In the genomic region with DNA sequence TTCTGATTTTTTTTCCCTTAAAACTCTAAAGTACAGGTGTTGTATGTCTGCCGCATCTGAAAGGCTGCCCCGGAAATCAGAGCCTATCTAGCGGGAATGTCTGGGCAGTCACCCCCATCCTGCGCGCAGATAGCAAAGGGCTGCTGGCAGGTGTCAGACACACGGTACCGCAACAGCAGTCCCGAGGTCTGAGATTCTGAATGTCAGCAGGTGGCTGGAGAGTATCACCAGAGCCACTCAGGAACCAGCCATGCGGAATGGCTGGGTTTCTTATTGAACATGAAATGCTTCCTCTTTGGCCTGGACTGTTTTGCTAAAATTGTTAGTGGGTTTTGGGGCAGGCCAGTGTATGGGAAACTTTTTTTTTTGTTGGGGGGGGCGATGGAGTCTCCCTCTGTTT, we compare ENCODE assay signal across 8 cellular contexts. TPM values are rescaled to one million over a fixed set of nuclear protein-coding genes. Genes with fewer than 3 reads are reported as not detected.
DNase-seq lines count a peak whose midpoint lies in the region; ATAC-seq, FAIRE-seq and TF ChIP-seq lines count a peak whose summit lies in the region.

No MANE protein-coding gene starts in this region.

- TF ChIP-seq RAD21 in HepG2 (CRISPR knock-in tag; IDR thresholded peaks at IDR 0.05): no peak

- POLR2A ChIA-PET in HepG2 (lab: Yijun Ruan, JAX): no interaction called here

- H3K27ac ChIP-seq in GM23338 (ENCODE audit: low read depth) (peak overlapping the region; percentile 50; the same call in 1 of the 2 replicates), HepG2 (ENCODE audit: extremely low read length, insufficient read depth, low read length) (no peak overlapping the region), caudate nucleus (ENCODE audit: low read depth, low read length) (no peak overlapping the region)

- H3K27me3 ChIP-seq in GM23338 (ENCODE audit: insufficient read depth): no peaks in the 10 kb centered on the region
- H3K27me3 ChIP-seq in HepG2 (ENCODE audit: control insufficient read depth in 1 of 2, insufficient read depth in 2 of 2, low read length in 2 of 2): no peaks in the 10 kb centered on the region

- H3K9me3 Mint-ChIP-seq in GM23338: no peaks in the 10 kb centered on the region
- H3K9me3 Mint-ChIP-seq in activated T-helper 2 cell treated with anti-CD3 and anti-CD28 coated beads, Interferon-gamma antibody, Interleukin-2, Interleukin-4, amounts not matched to agents 10 μg/mL and 5 μg/mL and 100 μg/mL, durations not matched to agents 14 hours and 24 hours and 36 hours: no peaks in the 10 kb centered on the region

- BruUV-seq in HepG2 (replicated peaks; lab: Mats Ljungman, UMichigan): no TSS peak

- FAIRE-seq in GM12892 (lab: Jason Lieb, UNC) (peak; percentile 81), HepG2 (lab: Jason Lieb, UNC) (no peak)

- DNase-seq in GM12892 (ENCODE audit: insufficient read length) (peak; percentile 83), GM23338 (ENCODE audit: low spot score) (no peak), NCI-H2171 (lab: John Stamatoyannopoulos, UW) (peak; percentile 32), left ventricle myocardium superior (peak; percentile 70), HepG2 (ENCODE audit: low spot score) (no peak), caudate nucleus (lab: John Stamatoyannopoulos, UW) (no peak), NK-92 (lab: John Stamatoyannopoulos, UW; ENCODE audit: unreplicated experiment) (no peak)
- no peak for DNase-seq in activated T-helper 2 cell treated with anti-CD3 and anti-CD28 coated beads, Interferon-gamma antibody, Interleukin-2, Interleukin-4, amounts not matched to agents 10 μg/mL and 5 μg/mL and 100 μg/mL, durations not matched to agents 14 hours and 24 hours and 36 hours (ENCODE audit: low spot score)

- no peak for TF ChIP-seq EP300 in HepG2 (IDR thresholded peaks at IDR 0.05; ENCODE audit: low read depth in 2 of 2, low read length in 2 of 2)
- TF ChIP-seq EP300 in HepG2 (CRISPR knock-in tag; IDR thresholded peaks at IDR 0.05; ENCODE audit: borderline replicate concordance): no peak

- no peak overlapping the region for H2AFZ ChIP-seq in GM23338
- no peak overlapping the region for H2AFZ ChIP-seq in HepG2 (ENCODE audit: low read length)

- ATAC-seq in GM23338 (no peak), left ventricle myocardium superior (peak; percentile 69), HepG2 (no peak)

- no peak overlapping the region for H3K4me3 Mint-ChIP-seq in GM23338
- H3K4me3 Mint-ChIP-seq in activated T-helper 2 cell treated with anti-CD3 and anti-CD28 coated beads, Interferon-gamma antibody, Interleukin-2, Interleukin-4, amounts not matched to agents 10 μg/mL and 5 μg/mL and 100 μg/mL, durations not matched to agents 14 hours and 24 hours and 36 hours (ENCODE audit: low read depth): no peak overlapping the region

- H3K9ac ChIP-seq in HepG2 (ENCODE audit: insufficient read depth, low read depth, low read length): no peak overlapping the region

- TF ChIP-seq POLR2A in GM12892 (IDR thresholded peaks at IDR 0.05; ENCODE audit: low read depth, low read length): no peak
- no peak for TF ChIP-seq POLR2A in HepG2 (IDR thresholded peaks at IDR 0.05; ENCODE audit: insufficient read depth in 1 of 2, low read depth in 2 of 2, low read length in 2 of 2)

- H3K4me1 Mint-ChIP-seq in GM23338: peaks cover 11% of the 10 kb centered on the region
- peaks cover 9% of the 10 kb centered on the region for H3K4me1 Mint-ChIP-seq in activated T-helper 2 cell treated with anti-CD3 and anti-CD28 coated beads, Interferon-gamma antibody, Interleukin-2, Interleukin-4, amounts not matched to agents 10 μg/mL and 5 μg/mL and 100 μg/mL, durations not matched to agents 14 hours and 24 hours and 36 hours (ENCODE audit: low read depth)

- peaks cover 3% of the 10 kb centered on the region; the same call in 1 of the 2 replicates for H3F3A ChIP-seq in GM23338 (replicated peaks; ENCODE audit: low read depth)

- no peaks in the 10 kb centered on the region for H3K9me2 ChIP-seq in GM23338 (ENCODE audit: insufficient read depth)

- TF ChIP-seq CTCF in GM23338 (conservative IDR thresholded peaks at IDR 0.05; ENCODE audit: low read depth in 2 of 2) (no peak), HepG2 (CRISPR knock-in tag; IDR thresholded peaks at IDR 0.05) (no peak)

- no peak overlapping the region for H3K4me2 ChIP-seq in GM23338
- no peak overlapping the region for H3K4me2 ChIP-seq in HepG2 (ENCODE audit: low read depth, low read length)

- in situ Hi-C loops in HepG2 (cut with HindIII; ENCODE audit: extremely low pct_ligation_motif_present, low pct_unique_long_range_greater_than_20kb): no loop called here

- intact Hi-C loops in left ventricle myocardium superior (cut with micrococcal nuclease) (loop anchor here (10.0 kb wide), 2 partner anchors 50 to 120 kb away; partner anchors contain the start of gene CERK), HepG2 (cut with micrococcal nuclease; ENCODE audit: unreplicated experiment) (no loop called here)
- intact Hi-C loops in activated T-helper 2 cell treated with anti-CD3 and anti-CD28 coated beads, Interferon-gamma antibody, Interleukin-2, Interleukin-4, amounts not matched to agents 10 μg/mL and 5 μg/mL and 100 μg/mL, durations not matched to agents 14 hours and 24 hours and 36 hours (cut with micrococcal nuclease): no loop called here

- CTCF ChIA-PET in HepG2 (lab: Yijun Ruan, JAX; ENCODE audit: low intra/inter-chr PET ratio, low total read pairs): no interaction called here

- WGBS in HepG2 (ENCODE audit: low lambda C conversion rate): over 99% methylated on average over 10 of the region's 10 CpGs

- no peaks in the 10 kb centered on the region for H3K79me2 ChIP-seq in GM23338 (replicated peaks; ENCODE audit: insufficient read depth)
- H3K79me2 ChIP-seq in HepG2 (ENCODE audit: insufficient read depth, low read length): no peaks in the 10 kb centered on the region

- peaks cover 16% of the 10 kb centered on the region; the same call in 2 of the 3 replicates for H3K36me3 Mint-ChIP-seq in GM23338 (ENCODE audit: low read depth)
- peaks cover 45% of the 10 kb centered on the region for H3K36me3 Mint-ChIP-seq in activated T-helper 2 cell treated with anti-CD3 and anti-CD28 coated beads, Interferon-gamma antibody, Interleukin-2, Interleukin-4, amounts not matched to agents 10 μg/mL and 5 μg/mL and 100 μg/mL, durations not matched to agents 14 hours and 24 hours and 36 hours (ENCODE audit: low read depth)

- peaks cover 8% of the 10 kb centered on the region; the same call in 1 of the 2 replicates for H3K4me1 ChIP-seq in GM23338 (ENCODE audit: insufficient read depth)
- no peaks in the 10 kb centered on the region for H3K4me1 ChIP-seq in HepG2 (ENCODE audit: insufficient read depth, low read length)

- peaks cover 7% of the 10 kb centered on the region for H3K27me3 Mint-ChIP-seq in GM23338 (ENCODE audit: insufficient read depth, low read depth, poor library complexity)
- no peaks in the 10 kb centered on the region for H3K27me3 Mint-ChIP-seq in activated T-helper 2 cell treated with anti-CD3 and anti-CD28 coated beads, Interferon-gamma antibody, Interleukin-2, Interleukin-4, amounts not matched to agents 10 μg/mL and 5 μg/mL and 100 μg/mL, durations not matched to agents 14 hours and 24 hours and 36 hours (ENCODE audit: low read depth)

- H3K4me3 ChIP-seq in GM23338 (no peak overlapping the region), HepG2 (replicated peaks in 1 of 3; ENCODE audit: insufficient read depth in 1 of 3, low read depth in 2 of 3, low read length in 3 of 3) (no peak overlapping the region)

- H3K27ac Mint-ChIP-seq in GM23338: no peak overlapping the region
- H3K27ac Mint-ChIP-seq in activated T-helper 2 cell treated with anti-CD3 and anti-CD28 coated beads, Interferon-gamma antibody, Interleukin-2, Interleukin-4, amounts not matched to agents 10 μg/mL and 5 μg/mL and 100 μg/mL, durations not matched to agents 14 hours and 24 hours and 36 hours: no peak overlapping the region

- no peaks in the 10 kb centered on the region; the same call in 1 of the 2 replicates for H4K20me1 ChIP-seq in GM23338 (replicated peaks; ENCODE audit: insufficient read depth)
- H4K20me1 ChIP-seq in HepG2 (ENCODE audit: insufficient read depth, low read length): 0 out of 2 replicates have a peak, but pooled peaks cover 3% of the 10 kb centered on the region

- H3K36me3 ChIP-seq in GM23338 (ENCODE audit: insufficient read depth) (no peaks in the 10 kb centered on the region; the same call in 1 of the 2 replicates), HepG2 (replicated peaks in 1 of 2; ENCODE audit: control insufficient read depth in 1 of 2, insufficient read depth in 2 of 2, low read length in 2 of 2) (peaks cover 7 to 30% of the 10 kb centered on the region in 2 experiments; a peak in 4 of 5 replicates)

- no peaks in the 10 kb centered on the region for H3K9me3 ChIP-seq in HepG2 (ENCODE audit: low read length)

RNA-seq across cellular contexts. Expression of gene CERK, which starts 53.3 kb away (rescaled TPM):
- 17.3 TPM for polyA plus RNA-seq in GM12892 (2012; ENCODE audit: missing spikeins)
- total RNA-seq in GM23338 (2014; rRNA removed; shearing (Covaris generic)): 62.9 and 63.5 TPM in 2 replicates
- polyA plus RNA-seq in GM23338 (2016; fragmentation: Nextera tagmentation; extraction: Ambion mirVana) (11.9 and 12.7 TPM in 2 replicates), HepG2 (2011; rRNA removed) (41.9 and 49.5 TPM in 2 replicates)
- total RNA-seq in left ventricle myocardium superior (87.5 TPM), HepG2 (2016; rRNA removed; fragmentation: Illumina TruSeq; extraction: Trizol) (40.3 and 41.8 TPM in 2 replicates)
- 33.8 and 34.8 TPM in 2 replicates for total RNA-seq in HepG2 (2016; cell fraction: cytosol; rRNA removed; fragmentation: Illumina TruSeq; extraction: Trizol; ENCODE audit: low read depth)
- total RNA-seq in HepG2 (2016; cell fraction: insoluble cytoplasmic fraction; rRNA removed; fragmentation: Illumina TruSeq; extraction: Trizol): 36.2 and 38.6 TPM in 2 replicates
- total RNA-seq in HepG2 (2016; cell fraction: membrane; rRNA removed; fragmentation: Illumina TruSeq; extraction: Trizol): 63.0 and 65.4 TPM in 2 replicates
- total RNA-seq in HepG2 (2016; cell fraction: nucleus; rRNA removed; fragmentation: Illumina TruSeq; extraction: Trizol): 26.0 and 34.7 TPM in 2 replicates
- polyA plus RNA-seq in HepG2 (2011; cell fraction: cytosol; rRNA removed): 38.6 and 42.2 TPM in 2 replicates
- polyA plus RNA-seq in HepG2 (2011; cell fraction: nucleus; rRNA removed): 42.7 and 45.1 TPM in 2 replicates
- polyA plus RNA-seq in HepG2 (2012): 38.6 and 44.4 TPM in 2 replicates
- 31.4 and 34.6 TPM in 2 replicates for polyA plus RNA-seq in HepG2 (2016; cell fraction: cytosol; fragmentation: Illumina TruSeq; extraction: Trizol; ENCODE audit: low read depth)
- polyA plus RNA-seq in HepG2 (2016; cell fraction: insoluble cytoplasmic fraction; fragmentation: Illumina TruSeq; extraction: Trizol; ENCODE audit: low read depth): 32.4 and 37.2 TPM in 2 replicates
- 47.9 and 48.5 TPM in 2 replicates for polyA plus RNA-seq in HepG2 (2016; cell fraction: membrane; fragmentation: Illumina TruSeq; extraction: Trizol; ENCODE audit: low read depth)
- 42.2 and 46.3 TPM in 2 replicates for polyA plus RNA-seq in HepG2 (2016; cell fraction: nucleus; fragmentation: Illumina TruSeq; extraction: Trizol; ENCODE audit: insufficient read depth, low read depth)
- 29.1 and 59.9 TPM in 2 replicates for polyA minus RNA-seq in HepG2 (2011; rRNA and poly(A)+ RNA removed; ENCODE audit: low replicate concordance)
- polyA minus RNA-seq in HepG2 (2011; cell fraction: cytosol; rRNA and poly(A)+ RNA removed): 26.6 and 33.8 TPM in 2 replicates
- 39.4 and 41.5 TPM in 2 replicates for polyA minus RNA-seq in HepG2 (2011; cell fraction: nucleus; rRNA and poly(A)+ RNA removed)
- 57.1 and 62.8 TPM in 2 replicates for total RNA-seq in activated T-helper 2 cell treated with anti-CD3 and anti-CD28 coated beads, Interferon-gamma antibody, Interleukin-2, Interleukin-4, amounts not matched to agents 10 μg/mL and 5 μg/mL and 100 μg/mL, durations not matched to agents 14 hours and 24 hours and 36 hours

Comparison
In these comparisons a context has a peak if more than half of its experiments do, and no peak if none do; other contexts are left out.
1. DNase-seq: peak in GM12892 (single experiment), NCI-H2171 (single experiment) and left ventricle myocardium superior (single experiment); none in GM23338 (single experiment), HepG2 (single experiment), caudate nucleus (0 of 61), activated T-helper 2 cell treated with anti-CD3 and anti-CD28 coated beads, Interferon-gamma antibody, Interleukin-2, Interleukin-4, amounts not matched to agents 10 μg/mL and 5 μg/mL and 100 μg/mL, durations not matched to agents 14 hours and 24 hours and 36 hours (single experiment) and NK-92 (single experiment).